In genomic region chr2:98013407-98014042, GRCh38 we compare ENCODE assay signal across 8 cellular contexts. TPM values are rescaled to one million over a fixed set of nuclear protein-coding genes. Genes with fewer than 3 reads are reported as not detected.
A peak's percentile ranks its signal among the peaks of the same experiment; 100 is the strongest.
DNase-seq lines count a peak whose midpoint lies in the region; ATAC-seq and TF ChIP-seq lines count a peak whose summit lies in the region.

No MANE protein-coding gene starts in this region.

- H3K36me3 ChIP-seq in KMS-11 (ENCODE audit: insufficient read depth) (no peaks in the 10 kb centered on the region), adipocyte (ENCODE audit: control insufficient read depth, insufficient read depth, low read length, severe bottlenecking) (no peaks in the 10 kb centered on the region), spleen (no peaks in the 10 kb centered on the region)

- no peak for ATAC-seq in GM21515 (IDR thresholded peaks at IDR 0.05; ENCODE audit: unreplicated experiment)

- no peaks in the 10 kb centered on the region for H3K79me2 ChIP-seq in KMS-11 (ENCODE audit: insufficient read depth, low read depth)

- intact Hi-C loops in spleen (cut with DNase I; ENCODE audit: low total_unique reads), result no loop called here

- no peaks in the 10 kb centered on the region for H3K27me3 ChIP-seq in KMS-11 (ENCODE audit: insufficient read depth, low read depth)
- H3K27me3 ChIP-seq in adipocyte (replicated peaks; ENCODE audit: control insufficient read depth, insufficient read depth, low read length), result peaks cover 5% of the 10 kb centered on the region
- H3K27me3 ChIP-seq in spleen (replicated peaks in 1 of 7), result no peaks in the 10 kb centered on the region

- no peaks in the 10 kb centered on the region for H4K20me1 ChIP-seq in KMS-11 (ENCODE audit: insufficient read depth)

- H3K27ac ChIP-seq in KMS-11, result no peak overlapping the region
- peak overlapping the region in 7 of 8 donors; percentile 51 to 88 (median 72) for H3K27ac ChIP-seq in spleen

- 55 to 63% (median 61%) methylated on average over 15 of the region's 15 CpGs for WGBS in spleen, 5 donors

- TF ChIP-seq POLR2A in spleen (IDR thresholded peaks at IDR 0.05), result no peak

- H3K9me3 ChIP-seq in adipocyte (ENCODE audit: control insufficient read depth, low read length) (no peaks in the 10 kb centered on the region), spleen (no peaks in the 10 kb centered on the region)

- DNase-seq in activated CD4-positive, alpha-beta T cell treated with anti-CD3 and anti-CD28 coated beads, Interleukin-2, amount 50 U/mL, for 48 hours, result peak; percentile 39 to 57
- DNase-seq in activated CD4-positive, alpha-beta T cell treated with anti-CD3 and anti-CD28 coated beads for 4 hours, result no peak
- DNase-seq in adipocyte (ENCODE audit: low read depth), result peak; percentile 68
- DNase-seq in spleen, result no peak
- no peak for DNase-seq in medulla oblongata (ENCODE audit: extremely low spot score)
- no peak for DNase-seq in SK-N-DZ (ENCODE audit: low spot score)

- H3K9ac ChIP-seq in KMS-11 (no peak overlapping the region; the same call in 1 of the 2 replicates), adipocyte (ENCODE audit: low read length) (no peak overlapping the region)

- H3K4me3 ChIP-seq in KMS-11 (IDR thresholded peaks at IDR 0.05; ENCODE audit: insufficient read depth, low read depth, low read length), result peak overlapping the region; percentile 93
- H3K4me3 ChIP-seq in adipocyte (ENCODE audit: low read length), result no peak overlapping the region
- peak overlapping the region in 1 of 8 donors; percentile 35 for H3K4me3 ChIP-seq in spleen

- H2AFZ ChIP-seq in KMS-11 (ENCODE audit: low read depth), result no peak overlapping the region

- peak overlapping the region; percentile 49 for H3K4me2 ChIP-seq in KMS-11

- H3K4me1 ChIP-seq in KMS-11 (ENCODE audit: low read depth, poor library complexity, severe bottlenecking) (peaks cover 21% of the 10 kb centered on the region), adipocyte (ENCODE audit: control insufficient read depth, insufficient read depth, low read length) (peaks cover 15% of the 10 kb centered on the region), spleen (peaks cover 8 to 72% (median 53%) of the 10 kb centered on the region in 6 donors)

- TF ChIP-seq CTCF in KMS-11 (conservative IDR thresholded peaks at IDR 0.05; ENCODE audit: low read depth, low read length), result no peak
- TF ChIP-seq CTCF in spleen (IDR thresholded peaks at IDR 0.05 in 8 of 11, conservative IDR thresholded peaks at IDR 0.05 in 3 of 11), result no peak

RNA-seq across cellular contexts. Expression of gene TMEM131, which starts 17.8 kb away (rescaled TPM):
- total RNA-seq in spleen, result 10 to 100 TPM; 54.6 to 74.0 (median 64.8) TPM
- 10 to 100 TPM in 2 of 3 donors, 1 to 10 TPM in 1; 9.2 to 15.2 (median 12.3) TPM for polyA plus RNA-seq in spleen
- 7.8 and 10.3 TPM in 2 replicates for polyA plus RNA-seq in SK-N-DZ (2014; cell fraction: cytosol; rRNA removed)
- polyA plus RNA-seq in SK-N-DZ (2014; cell fraction: nucleus; rRNA removed), result 8.5 and 24.6 TPM in 2 replicates

Comparison
In these comparisons a context has a peak if more than half of its experiments do, and no peak if none do; other contexts are left out.
1. DNase-seq: peak in activated CD4-positive, alpha-beta T cell treated with anti-CD3 and anti-CD28 coated beads, Interleukin-2, amount 50 U/mL, for 48 hours (2 of 2) and adipocyte (single experiment); none in activated CD4-positive, alpha-beta T cell treated with anti-CD3 and anti-CD28 coated beads for 4 hours (0 of 2), spleen (single experiment), medulla oblongata (single experiment) and SK-N-DZ (single experiment).